In genomic region chr2:42906557-42907380, GRCh38 we compare ENCODE assay signal across 8 cellular contexts.
DNase-seq lines count a peak whose midpoint lies in the region; ATAC-seq and TF ChIP-seq lines count a peak whose summit lies in the region.

No MANE protein-coding gene starts in this region.

- H3K4me1 ChIP-seq in IMR-90 (ENCODE audit: control insufficient read depth, insufficient read depth, low read length) (peaks cover 25% of the 10 kb centered on the region), ascending aorta (peaks cover 37 to 63% of the 10 kb centered on the region in 2 donors), stomach (peaks cover 52 to 68% (median 60%) of the 10 kb centered on the region in 4 donors)

- intact Hi-C loops in IMR-90 (cut with micrococcal nuclease) (no loop called here), ascending aorta (cut with DNase I) (loop anchor here (2.0 to 5.0 kb wide), 2 partner anchors 16 to 39 kb away; no protein-coding TSS in a partner anchor), stomach (cut with DNase I; ENCODE audit: low total_unique reads) (no loop called here)

- dilution Hi-C loops in IMR-90 (cut with HindIII; ENCODE audit: low sequenced_read_pairs, unreplicated experiment), result no loop called here

- TF ChIP-seq CTCF in IMR-90 (conservative IDR thresholded peaks at IDR 0.05; ENCODE audit: low read depth, low read length) (0 out of 2 replicates have a peak, but pooled peaks have one; percentile 2), ascending aorta (IDR thresholded peaks at IDR 0.05) (no peak), stomach (IDR thresholded peaks at IDR 0.05) (no peak)

- peak overlapping the region; percentile 84 for H3K4ac ChIP-seq in IMR-90 (ENCODE audit: low read depth, low read length)

- in situ Hi-C loops in IMR-90 (cut with MboI; ENCODE audit: low sequenced_read_pairs), result no loop called here

- H2AFZ ChIP-seq in IMR-90 (replicated peaks; ENCODE audit: low read length, poor library complexity), result peak overlapping the region; percentile 86

- H4K91ac ChIP-seq in IMR-90 (ENCODE audit: insufficient read depth, low read depth, low read length), result peak overlapping the region; percentile 42

- H3K23ac ChIP-seq in IMR-90 (ENCODE audit: low read depth, low read length), result peak overlapping the region; percentile 96

- no peak for TF ChIP-seq POLR2A in IMR-90 (IDR thresholded peaks at IDR 0.05; ENCODE audit: low read depth, low read length)
- TF ChIP-seq POLR2A in stomach (IDR thresholded peaks at IDR 0.05), result no peak

- H4K20me1 ChIP-seq in IMR-90 (ENCODE audit: insufficient read depth, low read length), result no peaks in the 10 kb centered on the region

- 27% methylated on average over 5 of the region's 15 CpGs; no CpG with 5 or more reads in 1 of the 2 experiments for WGBS in IMR-90 (ENCODE audit: extremely low coverage in 2 of 2, insufficient read length in 1 of 2), 2 experiments
- WGBS in stomach, 5 donors, result 11 to 19% (median 17%) methylated on average over 13 to 15 of the region's 15 CpGs

- peak overlapping the region; percentile 62 for H3K18ac ChIP-seq in IMR-90 (ENCODE audit: low read depth, low read length)

- peak overlapping the region; percentile 82 for H2BK20ac ChIP-seq in IMR-90 (ENCODE audit: low read depth, low read length)

- no peak overlapping the region; the same call in 1 of the 2 replicates for H3K9ac ChIP-seq in IMR-90 (ENCODE audit: low read depth, low read length)

- H3K27ac ChIP-seq in IMR-90 (ENCODE audit: insufficient read depth, low read length) (peak overlapping the region; percentile 70; the same call in 1 of the 2 replicates), ascending aorta (peak overlapping the region; percentile 89 to 90), stomach (peak overlapping the region; percentile 49 to 84 (median 76))

- H2BK15ac ChIP-seq in IMR-90 (ENCODE audit: low read depth, low read length), result peak overlapping the region; percentile 68; the same call in 2 of the 3 replicates

- H3K4me2 ChIP-seq in IMR-90 (ENCODE audit: low read depth, low read length), result peak overlapping the region; percentile 58

- H3K36me3 ChIP-seq in IMR-90 (ENCODE audit: control insufficient read depth, insufficient read depth, low read length), result no peaks in the 10 kb centered on the region
- H3K36me3 ChIP-seq in ascending aorta, result no peaks in the 10 kb centered on the region
- no peaks in the 10 kb centered on the region for H3K36me3 ChIP-seq in stomach

- ATAC-seq in IMR-90 (ENCODE audit: low read depth) (peak; percentile 80), HG02759 (IDR thresholded peaks at IDR 0.05; ENCODE audit: unreplicated experiment) (no peak)

- no peak for TF ChIP-seq RAD21 in IMR-90 (IDR thresholded peaks at IDR 0.05; ENCODE audit: low read length)

- H3K9me3 ChIP-seq in IMR-90 (ENCODE audit: control insufficient read depth, insufficient read depth, low read length) (no peaks in the 10 kb centered on the region), ascending aorta (no peaks in the 10 kb centered on the region), stomach (no peaks in the 10 kb centered on the region)

- no TSS peak for BruUV-seq in IMR-90 (replicated peaks; lab: Mats Ljungman, UMichigan)

- H4K5ac ChIP-seq in IMR-90 (ENCODE audit: low read depth, low read length), result peak overlapping the region; percentile 50

- peak overlapping the region; percentile 78 for H2BK120ac ChIP-seq in IMR-90 (ENCODE audit: low read depth, low read length)

- H3K4me3 ChIP-seq in IMR-90 (ENCODE audit: insufficient read depth, low read depth, low read length) (no peak overlapping the region), ascending aorta (peak overlapping the region in 1 of 2 donors; percentile 26), stomach (peak overlapping the region in 1 of 4 donors; percentile 1)

- DNase-seq in IMR-90, result peak; percentile 27
- DNase-seq in ascending aorta (ENCODE audit: low spot score in 2 of 2), result peak in 1 of 2 donors; percentile 83
- DNase-seq in iris pigment epithelial cell (ENCODE audit: low read depth), result peak; percentile 57
- peak; percentile 65 for DNase-seq in stomach
- DNase-seq in activated CD8-positive, alpha-beta memory T cell treated with anti-CD3 and anti-CD28 coated beads, Interleukin-2, amount 50 U/mL, for 4 hours, result no peak
- DNase-seq in HuH-7.5 (ENCODE audit: low spot score), result no peak
- DNase-seq in activated CD4-positive, CD25-positive, alpha-beta regulatory T cell (lab: John Stamatoyannopoulos, UW), result no peak

- peak overlapping the region; percentile 85 for H3K14ac ChIP-seq in IMR-90 (replicated peaks; ENCODE audit: low read depth, low read length)

- peaks cover 19% of the 10 kb centered on the region for H3K9me1 ChIP-seq in IMR-90 (ENCODE audit: insufficient read depth, low read length)

- peak overlapping the region; percentile 90 for H2AK9ac ChIP-seq in IMR-90 (replicated peaks; ENCODE audit: low read depth, low read length, poor library complexity)

- H2BK5ac ChIP-seq in IMR-90 (ENCODE audit: low read depth, low read length, poor library complexity, severe bottlenecking), result peak overlapping the region; percentile 22

- peak overlapping the region; percentile 83; the same call in 1 of the 2 replicates for H2AK5ac ChIP-seq in IMR-90 (ENCODE audit: low read depth, low read length)

- H4K8ac ChIP-seq in IMR-90 (ENCODE audit: low read depth in 2 of 2, low read length in 2 of 2), result peak overlapping the region; percentile 11 to 86; a peak in 3 of 4 replicates

- CTCF ChIA-PET in IMR-90 (lab: Yijun Ruan, JAX), result no interaction called here

- POLR2A ChIA-PET in IMR-90 (lab: Charles Lee; ENCODE audit: unreplicated experiment), result no interaction called here

- no peak for TF ChIP-seq EP300 in stomach (IDR thresholded peaks at IDR 0.05)

- H3K56ac ChIP-seq in IMR-90 (ENCODE audit: extremely low read depth, insufficient read depth, low read length), result no peak overlapping the region; the same call in 1 of the 2 replicates

- H3K79me1 ChIP-seq in IMR-90 (ENCODE audit: low read depth in 1 of 2, low read length in 2 of 2), result no peaks in the 10 kb centered on the region

- H3K27me3 ChIP-seq in IMR-90 (ENCODE audit: control insufficient read depth, insufficient read depth, low read length) (no peaks in the 10 kb centered on the region), ascending aorta (no peaks in the 10 kb centered on the region), stomach (no peaks in the 10 kb centered on the region)

TF ChIP-seq in IMR-90, 13 proteins besides CTCF, POLR2A, EP300 and RAD21:
- TF ChIP-seq MXI1 (IDR thresholded peaks at IDR 0.05; ENCODE audit: borderline replicate concordance, low read depth, low read length) (no peak), MAZ (IDR thresholded peaks at IDR 0.05; ENCODE audit: borderline replicate concordance, low read depth, low read length) (peak; percentile 60; the same call in 1 of the 2 replicates)

Comparison
In these comparisons a context has a peak if more than half of its experiments do, and no peak if none do; other contexts are left out.
1. DNase-seq: peak in IMR-90 (single experiment), iris pigment epithelial cell (single experiment) and stomach (single experiment); none in activated CD8-positive, alpha-beta memory T cell treated with anti-CD3 and anti-CD28 coated beads, Interleukin-2, amount 50 U/mL, for 4 hours (single experiment), HuH-7.5 (single experiment) and activated CD4-positive, CD25-positive, alpha-beta regulatory T cell (0 of 4).
2. Peak in every context shown above with its lines, with median percentiles within 50 percentile points of each other: H3K27ac ChIP-seq.